1 cellular context compared by ENCODE assay signal in the genomic region with DNA sequence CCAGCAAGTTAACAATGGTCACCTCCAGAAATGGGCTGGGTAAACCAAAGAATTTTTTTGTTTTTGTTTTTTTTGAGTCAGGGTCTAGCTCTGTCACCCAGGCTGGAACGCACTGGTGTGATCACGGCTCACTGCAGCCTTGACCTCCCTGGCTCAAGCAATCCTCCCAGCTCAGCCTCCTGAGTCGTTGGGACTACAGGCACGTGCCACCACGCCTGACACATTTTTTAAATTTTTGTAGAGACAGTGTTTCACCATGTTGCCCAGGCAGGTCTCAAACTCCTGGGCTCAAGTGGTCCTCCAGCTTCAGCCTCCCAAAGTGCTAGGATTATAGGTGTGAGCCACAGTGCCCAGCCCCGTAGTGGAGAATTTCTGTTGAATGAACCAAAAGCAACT.
TF ChIP-seq lines count a peak whose summit lies in the region.

No MANE protein-coding gene starts in this region.

TF ChIP-seq in H1, 55 proteins besides CTCF, POLR2A, EP300 and RAD21:
- TF ChIP-seq JUN (IDR thresholded peaks at IDR 0.05; ENCODE audit: low read depth, low read length) (no peak), YY1 (IDR thresholded peaks at IDR 0.05; ENCODE audit: low read depth, low read length) (no peak), BCL11A (IDR thresholded peaks at IDR 0.05; ENCODE audit: low read depth in 2 of 2, low read length in 2 of 2) (no peak), GTF2F1 (IDR thresholded peaks at IDR 0.05; ENCODE audit: borderline replicate concordance, low read depth, low read length) (no peak), ASH2L (IDR thresholded peaks at IDR 0.05; ENCODE audit: low read length) (no peak), RXRA (IDR thresholded peaks at IDR 0.05; ENCODE audit: insufficient read depth, low read depth, low read length) (no peak), SP2 (IDR thresholded peaks at IDR 0.05; ENCODE audit: low read length) (no peak), TBP (IDR thresholded peaks at IDR 0.05; ENCODE audit: low read depth, low read length) (no peak), KDM5A (IDR thresholded peaks at IDR 0.05; ENCODE audit: low read length) (no peak), PHF8 (conservative IDR thresholded peaks at IDR 0.05; ENCODE audit: low read depth, low read length) (no peak), POU5F1 (IDR thresholded peaks at IDR 0.05; ENCODE audit: low read depth, low read length) (no peak), CBX5 (IDR thresholded peaks at IDR 0.05; ENCODE audit: low read depth, low read length) (no peak), BACH1 (IDR thresholded peaks at IDR 0.05; ENCODE audit: low read length) (no peak), RBBP5 (IDR thresholded peaks at IDR 0.05; ENCODE audit: borderline replicate concordance, low read depth, low read length) (no peak), ZNF274 (IDR thresholded peaks at IDR 0.05; ENCODE audit: borderline replicate concordance, extremely low read depth, low read length) (no peak), EZH2 (IDR thresholded peaks at IDR 0.05; ENCODE audit: low read depth, low read length, severe bottlenecking) (no peak)
- TF ChIP-seq, protein P1, sequence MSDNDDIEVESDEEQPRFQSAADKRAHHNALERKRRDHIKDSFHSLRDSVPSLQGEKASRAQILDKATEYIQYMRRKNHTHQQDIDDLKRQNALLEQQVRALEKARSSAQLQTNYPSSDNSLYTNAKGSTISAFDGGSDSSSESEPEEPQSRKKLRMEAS (IDR thresholded peaks at IDR 0.05) = no peak
- TF ChIP-seq, protein P2, sequence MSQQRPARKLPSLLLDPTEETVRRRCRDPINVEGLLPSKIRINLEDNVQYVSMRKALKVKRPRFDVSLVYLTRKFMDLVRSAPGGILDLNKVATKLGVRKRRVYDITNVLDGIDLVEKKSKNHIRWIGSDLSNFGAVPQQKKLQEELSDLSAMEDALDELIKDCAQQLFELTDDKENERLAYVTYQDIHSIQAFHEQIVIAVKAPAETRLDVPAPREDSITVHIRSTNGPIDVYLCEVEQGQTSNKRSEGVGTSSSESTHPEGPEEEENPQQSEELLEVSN (IDR thresholded peaks at IDR 0.05) = no peak
- TF ChIP-seq, protein P3, sequence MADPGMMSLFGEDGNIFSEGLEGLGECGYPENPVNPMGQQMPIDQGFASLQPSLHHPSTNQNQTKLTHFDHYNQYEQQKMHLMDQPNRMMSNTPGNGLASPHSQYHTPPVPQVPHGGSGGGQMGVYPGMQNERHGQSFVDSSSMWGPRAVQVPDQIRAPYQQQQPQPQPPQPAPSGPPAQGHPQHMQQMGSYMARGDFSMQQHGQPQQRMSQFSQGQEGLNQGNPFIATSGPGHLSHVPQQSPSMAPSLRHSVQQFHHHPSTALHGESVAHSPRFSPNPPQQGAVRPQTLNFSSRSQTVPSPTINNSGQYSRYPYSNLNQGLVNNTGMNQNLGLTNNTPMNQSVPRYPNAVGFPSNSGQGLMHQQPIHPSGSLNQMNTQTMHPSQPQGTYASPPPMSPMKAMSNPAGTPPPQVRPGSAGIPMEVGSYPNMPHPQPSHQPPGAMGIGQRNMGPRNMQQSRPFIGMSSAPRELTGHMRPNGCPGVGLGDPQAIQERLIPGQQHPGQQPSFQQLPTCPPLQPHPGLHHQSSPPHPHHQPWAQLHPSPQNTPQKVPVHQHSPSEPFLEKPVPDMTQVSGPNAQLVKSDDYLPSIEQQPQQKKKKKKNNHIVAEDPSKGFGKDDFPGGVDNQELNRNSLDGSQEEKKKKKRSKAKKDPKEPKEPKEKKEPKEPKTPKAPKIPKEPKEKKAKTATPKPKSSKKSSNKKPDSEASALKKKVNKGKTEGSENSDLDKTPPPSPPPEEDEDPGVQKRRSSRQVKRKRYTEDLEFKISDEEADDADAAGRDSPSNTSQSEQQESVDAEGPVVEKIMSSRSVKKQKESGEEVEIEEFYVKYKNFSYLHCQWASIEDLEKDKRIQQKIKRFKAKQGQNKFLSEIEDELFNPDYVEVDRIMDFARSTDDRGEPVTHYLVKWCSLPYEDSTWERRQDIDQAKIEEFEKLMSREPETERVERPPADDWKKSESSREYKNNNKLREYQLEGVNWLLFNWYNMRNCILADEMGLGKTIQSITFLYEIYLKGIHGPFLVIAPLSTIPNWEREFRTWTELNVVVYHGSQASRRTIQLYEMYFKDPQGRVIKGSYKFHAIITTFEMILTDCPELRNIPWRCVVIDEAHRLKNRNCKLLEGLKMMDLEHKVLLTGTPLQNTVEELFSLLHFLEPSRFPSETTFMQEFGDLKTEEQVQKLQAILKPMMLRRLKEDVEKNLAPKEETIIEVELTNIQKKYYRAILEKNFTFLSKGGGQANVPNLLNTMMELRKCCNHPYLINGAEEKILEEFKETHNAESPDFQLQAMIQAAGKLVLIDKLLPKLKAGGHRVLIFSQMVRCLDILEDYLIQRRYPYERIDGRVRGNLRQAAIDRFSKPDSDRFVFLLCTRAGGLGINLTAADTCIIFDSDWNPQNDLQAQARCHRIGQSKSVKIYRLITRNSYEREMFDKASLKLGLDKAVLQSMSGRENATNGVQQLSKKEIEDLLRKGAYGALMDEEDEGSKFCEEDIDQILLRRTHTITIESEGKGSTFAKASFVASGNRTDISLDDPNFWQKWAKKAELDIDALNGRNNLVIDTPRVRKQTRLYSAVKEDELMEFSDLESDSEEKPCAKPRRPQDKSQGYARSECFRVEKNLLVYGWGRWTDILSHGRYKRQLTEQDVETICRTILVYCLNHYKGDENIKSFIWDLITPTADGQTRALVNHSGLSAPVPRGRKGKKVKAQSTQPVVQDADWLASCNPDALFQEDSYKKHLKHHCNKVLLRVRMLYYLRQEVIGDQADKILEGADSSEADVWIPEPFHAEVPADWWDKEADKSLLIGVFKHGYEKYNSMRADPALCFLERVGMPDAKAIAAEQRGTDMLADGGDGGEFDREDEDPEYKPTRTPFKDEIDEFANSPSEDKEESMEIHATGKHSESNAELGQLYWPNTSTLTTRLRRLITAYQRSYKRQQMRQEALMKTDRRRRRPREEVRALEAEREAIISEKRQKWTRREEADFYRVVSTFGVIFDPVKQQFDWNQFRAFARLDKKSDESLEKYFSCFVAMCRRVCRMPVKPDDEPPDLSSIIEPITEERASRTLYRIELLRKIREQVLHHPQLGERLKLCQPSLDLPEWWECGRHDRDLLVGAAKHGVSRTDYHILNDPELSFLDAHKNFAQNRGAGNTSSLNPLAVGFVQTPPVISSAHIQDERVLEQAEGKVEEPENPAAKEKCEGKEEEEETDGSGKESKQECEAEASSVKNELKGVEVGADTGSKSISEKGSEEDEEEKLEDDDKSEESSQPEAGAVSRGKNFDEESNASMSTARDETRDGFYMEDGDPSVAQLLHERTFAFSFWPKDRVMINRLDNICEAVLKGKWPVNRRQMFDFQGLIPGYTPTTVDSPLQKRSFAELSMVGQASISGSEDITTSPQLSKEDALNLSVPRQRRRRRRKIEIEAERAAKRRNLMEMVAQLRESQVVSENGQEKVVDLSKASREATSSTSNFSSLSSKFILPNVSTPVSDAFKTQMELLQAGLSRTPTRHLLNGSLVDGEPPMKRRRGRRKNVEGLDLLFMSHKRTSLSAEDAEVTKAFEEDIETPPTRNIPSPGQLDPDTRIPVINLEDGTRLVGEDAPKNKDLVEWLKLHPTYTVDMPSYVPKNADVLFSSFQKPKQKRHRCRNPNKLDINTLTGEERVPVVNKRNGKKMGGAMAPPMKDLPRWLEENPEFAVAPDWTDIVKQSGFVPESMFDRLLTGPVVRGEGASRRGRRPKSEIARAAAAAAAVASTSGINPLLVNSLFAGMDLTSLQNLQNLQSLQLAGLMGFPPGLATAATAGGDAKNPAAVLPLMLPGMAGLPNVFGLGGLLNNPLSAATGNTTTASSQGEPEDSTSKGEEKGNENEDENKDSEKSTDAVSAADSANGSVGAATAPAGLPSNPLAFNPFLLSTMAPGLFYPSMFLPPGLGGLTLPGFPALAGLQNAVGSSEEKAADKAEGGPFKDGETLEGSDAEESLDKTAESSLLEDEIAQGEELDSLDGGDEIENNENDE (IDR thresholded peaks at IDR 0.05; ENCODE audit: insufficient replicate concordance, low read length) = no peak
